ENCODE assay signal across 8 cellular contexts in genomic region chr19:3606690-3607289, GRCh38. TPM values are rescaled to one million over a fixed set of nuclear protein-coding genes. Genes with fewer than 3 reads are reported as not detected.
DNase-seq lines count a peak whose midpoint lies in the region; ATAC-seq, FAIRE-seq and TF ChIP-seq lines count a peak whose summit lies in the region.

TSS of gene TBXA2R (minus strand) at chr19:3606875. CDS start at chr19:3600634, 6,241 bp downstream.

- H3K9ac ChIP-seq in GM12878 (ENCODE audit: control insufficient read depth, insufficient read depth, low read length) (no peak within 1 kb of the TSS), smooth muscle cell (ENCODE audit: low read depth) (peak within 1 kb of the TSS; percentile 2)

- WGBS in GM12878 (ENCODE audit: insufficient coverage, insufficient replicate concordance, low lambda C conversion rate, missing lambda C conversion rate) = 4% methylated on average over 26 of the region's 46 CpGs
- 10% methylated on average over 9 of the region's 46 CpGs for WGBS in smooth muscle cell (ENCODE audit: low lambda C conversion rate)

- H3K4me3 ChIP-seq in GM12878 (no peak within 1 kb of the TSS), iPS-11a (ENCODE audit: low read depth, low read length) (peak within 1 kb of the TSS; percentile 37), smooth muscle cell (peak within 1 kb of the TSS; percentile 65)

- TF ChIP-seq CTCF in GM12878 (IDR thresholded peaks at IDR 0.05 in 2 of 3, conservative IDR thresholded peaks at IDR 0.05 in 1 of 3; ENCODE audit: control insufficient read depth in 2 of 3, extremely low read depth in 1 of 3, insufficient read depth in 1 of 3, low read depth in 3 of 3, low read length in 3 of 3) = no peak
- no peak for TF ChIP-seq CTCF in smooth muscle cell (IDR thresholded peaks at IDR 0.05; ENCODE audit: borderline replicate concordance, insufficient read depth, poor library complexity, severe bottlenecking)

- H3K27ac ChIP-seq in GM12878 (ENCODE audit: control insufficient read depth, insufficient read depth) (no peak within 1 kb of the TSS), smooth muscle cell (ENCODE audit: low read depth) (peak within 1 kb of the TSS; percentile 43)

- no peaks in the 10 kb centered on the region for H4K20me1 ChIP-seq in GM12878 (ENCODE audit: control insufficient read depth, insufficient read depth)
- H4K20me1 ChIP-seq in smooth muscle cell (ENCODE audit: low read depth) = no peaks in the 10 kb centered on the region

- peaks cover 0 to 6% of the 10 kb centered on the region in 2 experiments; a peak in 3 of 4 replicates for H3K36me3 ChIP-seq in GM12878 (ENCODE audit: control insufficient read depth in 2 of 2, insufficient read depth in 2 of 2, low read length in 1 of 2)
- H3K36me3 ChIP-seq in smooth muscle cell (ENCODE audit: low read depth) = no peaks in the 10 kb centered on the region

- H3K4me2 ChIP-seq in GM12878 (ENCODE audit: control insufficient read depth, insufficient read depth) = peak within 1 kb of the TSS; percentile 38; the same call in 1 of the 2 replicates
- peak within 1 kb of the TSS; percentile 86 for H3K4me2 ChIP-seq in smooth muscle cell

- intact Hi-C loops in GM12878 (cut with micrococcal nuclease; ENCODE audit: unreplicated experiment) = loop anchor here (5.0 kb wide), 1 partner anchor 34 kb away; the partner anchor contains the start of gene HMG20B

- in situ Hi-C loops in SK-MEL-5 (cut with HindIII; ENCODE audit: low pct_unique_long_range_greater_than_20kb, low sequenced_read_pairs) = no loop called here
- in situ Hi-C loops in GM12878 (cut with MboI) = no loop called here

- no TSS peak for BruUV-seq in GM12878 (replicated peaks; lab: Mats Ljungman, UMichigan)

- H3K9me3 ChIP-seq in GM12878 (replicated peaks; ENCODE audit: control insufficient read depth, insufficient read depth, low read length) = no peaks in the 10 kb centered on the region
- H3K9me3 ChIP-seq in smooth muscle cell (replicated peaks; ENCODE audit: low read depth) = no peaks in the 10 kb centered on the region

- peaks cover 12% of the 10 kb centered on the region for H3K4me1 ChIP-seq in GM12878 (ENCODE audit: control insufficient read depth, insufficient read depth, low read length)
- H3K4me1 ChIP-seq in smooth muscle cell (ENCODE audit: low read depth) = peaks cover 8% of the 10 kb centered on the region

- RAD21 ChIA-PET in GM12878 (lab: Charles Lee; ENCODE audit: unreplicated experiment) = no interaction called here

- H3K27me3 ChIP-seq in GM12878 (replicated peaks in 1 of 2; ENCODE audit: control insufficient read depth in 2 of 2, insufficient read depth in 2 of 2, low read length in 1 of 2) (no peaks in the 10 kb centered on the region), smooth muscle cell (ENCODE audit: low read depth) (no peaks in the 10 kb centered on the region)

- no peak for TF ChIP-seq EP300 in GM12878 (IDR thresholded peaks at IDR 0.05; ENCODE audit: borderline replicate concordance in 1 of 2, control insufficient read depth in 1 of 2, low read depth in 2 of 2, low read length in 2 of 2)

- TF ChIP-seq RAD21 in GM12878 (IDR thresholded peaks at IDR 0.05; ENCODE audit: insufficient read depth, low read depth, low read length) = no peak

- TF ChIP-seq POLR2A in GM12878 (IDR thresholded peaks at IDR 0.05; ENCODE audit: low read depth, low read length) = no peak

- no peaks in the 10 kb centered on the region for H3F3A ChIP-seq in smooth muscle cell (ENCODE audit: low read depth)

- SMC1A ChIA-PET in GM12878 (lab: Charles Lee; ENCODE audit: uncharacterized antibody, unreplicated experiment) = no interaction called here

- DNase-seq in NCI-H345 (lab: John Stamatoyannopoulos, UW) (peak; percentile 53), NCI-H345 treated with DMSO at 0.1 percent for 48 hours (lab: John Stamatoyannopoulos, UW; ENCODE audit: unreplicated experiment) (no peak), SK-MEL-5 (ENCODE audit: low read depth, low spot score) (peak; percentile 44), GM12878 (ENCODE audit: low read depth, low spot score) (no peak), smooth muscle cell (lab: John Stamatoyannopoulos, UW; ENCODE audit: unreplicated experiment) (peak; percentile 82)

- ATAC-seq in GM12878 (peak; percentile 70), GM19452 (IDR thresholded peaks at IDR 0.05; ENCODE audit: unreplicated experiment) (no peak), GM18909 (IDR thresholded peaks at IDR 0.05; ENCODE audit: poor library complexity, unreplicated experiment) (no peak)

- CTCF ChIA-PET in GM12878 (lab: Yijun Ruan, JAX) = no interaction called here

- FAIRE-seq in GM12878 (lab: Jason Lieb, UNC) = no peak

- POLR2A ChIA-PET in GM12878 (lab: Charles Lee) = no interaction called here

- H3K79me2 ChIP-seq in GM12878 (ENCODE audit: control insufficient read depth, insufficient read depth, low read length) (no peaks in the 10 kb centered on the region), smooth muscle cell (ENCODE audit: low read depth) (no peaks in the 10 kb centered on the region)

- peak within 1 kb of the TSS; percentile 17; the same call in 1 of the 2 replicates for H2AFZ ChIP-seq in GM12878 (ENCODE audit: control insufficient read depth, low read depth, low read length)
- peak within 1 kb of the TSS; percentile 63 for H2AFZ ChIP-seq in smooth muscle cell (ENCODE audit: low read depth)

TF ChIP-seq in GM12878, 131 proteins besides CTCF, POLR2A, EP300 and RAD21:
- TF ChIP-seq NKRF (conservative IDR thresholded peaks at IDR 0.05) (no peak), KAT2A (conservative IDR thresholded peaks at IDR 0.05; ENCODE audit: control insufficient read depth, low read depth, low read length) (no peak), ZNF24 (IDR thresholded peaks at IDR 0.05) (no peak), GABPA (IDR thresholded peaks at IDR 0.05; ENCODE audit: low read depth) (no peak)
TF ChIP-seq in GM12878: peak in this region for 0.

RNA-seq across cellular contexts. Expression of gene TBXA2R, which starts in this region (rescaled TPM):
- 0.16 and 0.27 TPM in 2 replicates for total RNA-seq in SK-MEL-5 (2014; rRNA removed; shearing (Covaris generic))
- 1.00 and 1.5 TPM in 2 replicates for polyA plus RNA-seq in SK-MEL-5 (2015; cell fraction: cytosol; rRNA removed)
- 0.32 TPM in 1 of 2 replicates, not detected in the other for polyA plus RNA-seq in SK-MEL-5 (2015; cell fraction: nucleus; rRNA removed)
- 0.34 and 1.2 TPM in 2 replicates for total RNA-seq in GM12878 (2013; cell fraction: nucleolus; rRNA removed)
- not detected in 2 replicates for total RNA-seq in GM12878 (2014; rRNA removed)
- total RNA-seq in GM12878 (2014; rRNA removed; fragmentation: Illumina TruSeq; extraction: Trizol) = not detected in 2 replicates
- total RNA-seq in GM12878 (2021) = not detected in 2 replicates
- not detected for polyA plus RNA-seq in GM12878 (2011; ENCODE audit: low read depth)
- polyA plus RNA-seq in GM12878 (2011; rRNA removed) = 0.03 TPM in 1 of 2 replicates, not detected in the other
- 0.05 and 0.06 TPM in 2 replicates for polyA plus RNA-seq in GM12878 (2011; cell fraction: cytosol; rRNA removed)
- 0.12 and 0.13 TPM in 2 replicates for polyA plus RNA-seq in GM12878 (2011; cell fraction: nucleus; rRNA removed)
- 0.10 and 0.14 TPM in 2 replicates for polyA plus RNA-seq in GM12878 (2012)
- 0.03 TPM in 1 of 2 replicates, not detected in the other for polyA plus RNA-seq in GM12878 (2014; fragmentation: Illumina TruSeq; extraction: Trizol)
- polyA plus RNA-seq in GM12878 (2014; fragmentation: Nextera tagmentation; extraction: Ambion mirVana) = not detected
- polyA plus RNA-seq in GM12878 (2014; rRNA removed) = 0.10 TPM in 1 of 2 replicates, not detected in the other
- not detected for polyA plus RNA-seq in GM12878 (2016; fragmentation: Nextera tagmentation; extraction: Ambion mirVana)
- polyA minus RNA-seq in GM12878 (2011; rRNA and poly(A)+ RNA removed) = not detected in 2 replicates
- polyA minus RNA-seq in GM12878 (2011; cell fraction: cytosol; rRNA and poly(A)+ RNA removed) = not detected in 2 replicates
- not detected in 2 replicates for polyA minus RNA-seq in GM12878 (2011; cell fraction: nucleus; rRNA and poly(A)+ RNA removed)
- total RNA-seq in smooth muscle cell = 1.1 and 1.7 TPM in 2 replicates
- 9.3 and 9.4 TPM in 2 replicates for polyA plus RNA-seq in smooth muscle cell

Comparison
In these comparisons a context has a peak if more than half of its experiments do, and no peak if none do; other contexts are left out.
1. DNase-seq: peak in NCI-H345 (single experiment), SK-MEL-5 (single experiment) and smooth muscle cell (single experiment); none in NCI-H345 treated with DMSO at 0.1 percent for 48 hours (single experiment) and GM12878 (single experiment).